1 cellular context compared by ENCODE assay signal in genomic region chr11:47852053-47852452, GRCh38.
TF ChIP-seq lines count a peak whose summit lies in the region.

No MANE protein-coding gene starts in this region.

TF ChIP-seq in K562, 482 proteins besides CTCF, POLR2A, EP300 and RAD21:
- TF ChIP-seq CREB3L1 (IDR thresholded peaks at IDR 0.05; ENCODE audit: borderline replicate concordance, low read depth): no peak
- no peak for TF ChIP-seq SP2 (IDR thresholded peaks at IDR 0.05; ENCODE audit: extremely low read depth, low read depth, low read length, poor library complexity, severe bottlenecking)
- peak; percentile 69 for TF ChIP-seq FOSL1 (tag; conservative IDR thresholded peaks at IDR 0.05)
- no peak for TF ChIP-seq GATAD2A (IDR thresholded peaks at IDR 0.05)
- no peak for TF ChIP-seq CSDE1 (IDR thresholded peaks at IDR 0.05)
- no peak for TF ChIP-seq SMAD3 (CRISPR knock-in tag; conservative IDR thresholded peaks at IDR 0.05)
- TF ChIP-seq SMC3 (conservative IDR thresholded peaks at IDR 0.05; ENCODE audit: insufficient read depth, low read depth, low read length): no peak
- no peak for TF ChIP-seq KHSRP (IDR thresholded peaks at IDR 0.05)
- TF ChIP-seq HMGN3 (IDR thresholded peaks at IDR 0.05; ENCODE audit: borderline replicate concordance, extremely low read depth, insufficient read length, low read depth, low read length): no peak
- no peak for TF ChIP-seq FOXO4 (CRISPR knock-in tag; IDR thresholded peaks at IDR 0.05)
- peak; percentile 25; the same call in 1 of the 2 replicates for TF ChIP-seq JUND (IDR thresholded peaks at IDR 0.05; ENCODE audit: borderline replicate concordance, low read depth, low read length)
- TF ChIP-seq JUND (tag; IDR thresholded peaks at IDR 0.05; ENCODE audit: borderline replicate concordance, low read depth, low read length): no peak
- TF ChIP-seq THAP12 (CRISPR knock-in tag; IDR thresholded peaks at IDR 0.05): no peak
- TF ChIP-seq SNAPC5 (CRISPR knock-in tag; IDR thresholded peaks at IDR 0.05): no peak
- no peak for TF ChIP-seq BCOR (IDR thresholded peaks at IDR 0.05)
- TF ChIP-seq ILF3 (IDR thresholded peaks at IDR 0.05; ENCODE audit: borderline replicate concordance): no peak
- TF ChIP-seq CTCFL (IDR thresholded peaks at IDR 0.05; ENCODE audit: borderline replicate concordance, insufficient read depth, low read depth, low read length, poor library complexity, severe bottlenecking): no peak
